Comparison of ENCODE assay signal across 8 cellular contexts in the genomic region with DNA sequence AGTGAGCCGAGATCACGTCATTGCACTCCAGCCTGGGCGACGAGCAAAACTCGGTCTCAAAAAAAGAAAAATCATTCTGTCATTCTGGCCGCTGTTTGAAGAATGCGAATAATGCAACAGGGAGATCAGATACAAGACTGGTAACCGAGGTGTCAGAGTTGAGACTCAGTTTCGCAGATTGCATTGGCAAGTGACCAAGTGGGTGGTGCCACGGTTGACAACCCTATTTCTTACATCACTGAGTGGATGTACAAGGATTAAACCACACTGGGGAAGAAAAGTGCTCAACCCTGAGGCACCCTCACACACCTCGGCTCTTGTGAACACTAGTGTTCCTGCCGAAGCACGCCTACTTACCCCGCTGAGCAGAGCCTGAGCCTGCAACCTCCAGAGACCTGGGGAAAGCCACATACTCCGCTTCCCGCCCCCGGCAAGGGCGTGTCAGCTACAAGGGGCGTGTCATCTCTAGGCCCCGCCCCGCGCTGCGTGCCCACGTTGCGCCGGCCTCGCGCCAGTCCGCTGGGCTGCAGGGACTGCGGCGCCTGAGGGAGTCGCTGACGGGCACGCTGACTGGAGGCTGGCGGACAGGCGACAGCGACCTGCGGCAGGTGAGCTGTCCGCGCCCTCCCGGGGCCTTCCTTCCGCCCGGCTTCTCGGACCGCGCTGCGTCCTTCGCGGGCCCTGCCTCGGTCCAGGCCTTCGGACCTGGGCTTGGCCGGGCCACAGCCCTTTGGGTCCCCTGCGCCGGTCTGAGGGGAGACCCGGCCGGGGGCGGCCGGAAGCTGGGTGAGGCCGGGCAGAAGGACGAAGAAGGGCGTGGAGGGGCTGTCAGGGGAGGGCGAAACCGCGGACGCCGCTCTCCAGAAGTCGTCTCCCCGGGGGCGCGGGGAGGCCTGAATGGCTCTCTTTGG. TPM values are rescaled to one million over a fixed set of nuclear protein-coding genes. Genes with fewer than 3 reads are reported as not detected.
DNase-seq lines count a peak whose midpoint lies in the region; ATAC-seq and TF ChIP-seq lines count a peak whose summit lies in the region.

HMOX2 (plus strand) TSS at position 519 of the 911 bp plus-strand sequence. CDS start 29,127 bp downstream, outside the sequence.

- H3K36me3 ChIP-seq in left lung, result no peaks in the 10 kb centered on the region

- H3K9me3 ChIP-seq in left lung, result no peaks in the 10 kb centered on the region

- H3K4me3 ChIP-seq in left lung, result peak within 1 kb of the TSS; percentile 86 to 99

- TF ChIP-seq CTCF in left lung (IDR thresholded peaks at IDR 0.05), result peak; percentile 19 to 30

- DNase-seq in C1 segment of cervical spinal cord (lab: John Stamatoyannopoulos, UW), result peak; percentile 44 to 91 (median 86)
- DNase-seq in NCI-H69 (lab: John Stamatoyannopoulos, UW), result peak; percentile 97
- DNase-seq in activated CD4-positive, alpha-beta T cell treated with anti-CD3 and anti-CD28 coated beads, Interleukin-2, amount 50 U/mL, for 1 hour, result peak; percentile 90
- peak; percentile 81 for DNase-seq in dedifferentiated amniotic fluid mesenchymal stem cell (ENCODE audit: extremely low spot score)
- DNase-seq in left lung, result peak; percentile 94 to 98
- peak; percentile 92 for DNase-seq in stimulated activated CD4-positive, alpha-beta T cell treated with anti-CD3 and anti-CD28 coated beads, Interleukin-4, amount 100 ng/mL, for 1 hour

- no peaks in the 10 kb centered on the region for H3K27me3 ChIP-seq in left lung

- peak; percentile 92 for ATAC-seq in GM19324 (IDR thresholded peaks at IDR 0.05; ENCODE audit: low FRiP score, unreplicated experiment)
- ATAC-seq in HG03469 (IDR thresholded peaks at IDR 0.05; ENCODE audit: unreplicated experiment), result peak; percentile 71
- peak; percentile 95 for ATAC-seq in left lung

- H3K27ac ChIP-seq in left lung, result peak within 1 kb of the TSS; percentile 87 to 88

- peaks cover 5 to 53% of the 10 kb centered on the region in 2 donors for H3K4me1 ChIP-seq in left lung

- intact Hi-C loops in left lung (cut with DNase I), result no loop called here

RNA-seq across cellular contexts. Expression of gene HMOX2, which starts in this region (rescaled TPM):
- total RNA-seq in left lung, result 10 to 100 TPM; 50.8 to 51.5 TPM

Comparison
In these comparisons a context has a peak if more than half of its experiments do, and no peak if none do; other contexts are left out.
1. Peak in every context shown above with its lines: DNase-seq, ATAC-seq, H3K4me3 ChIP-seq and H3K27ac ChIP-seq.